13 cellular contexts compared by ENCODE assay signal in genomic region chr1:211920141-211920572, GRCh38.
A peak's percentile ranks its signal among the peaks of the same experiment; 100 is the strongest.
DNase-seq lines count a peak whose midpoint lies in the region; ATAC-seq and TF ChIP-seq lines count a peak whose summit lies in the region.
"Had no signal": no experiment of that assay in that cellular context is flagged by ENCODE, and none has a peak within 500 bp of the region (broad histone marks: within the 10 kb centered on the region; RNA-seq: fewer than 3 reads in every experiment).

No MANE protein-coding gene starts in this region.

- CTCF ChIA-PET in AG04449 (lab: Yijun Ruan, JAX): interaction anchor here (1.0 to 1.2 kb wide), 2 partner anchors 18 to 241 kb away, joined by 3 read pairs; no protein-coding TSS in a partner anchor

- DNase-seq in AG04449 (ENCODE audit: low read depth, low spot score) (peak; percentile 16), NCI-H2029 (lab: John Stamatoyannopoulos, UW) (peak; percentile 67), choroid plexus epithelial cell (ENCODE audit: low read depth) (peak; percentile 81), mucosa of descending colon (peak in 1 of 3 donors; percentile 50), KG1 (lab: John Stamatoyannopoulos, UW) (no peak), NCI-H524 treated with DMSO at 0.1 percent for 48 hours (lab: John Stamatoyannopoulos, UW) (no peak)
- DNase-seq: activated T-cell treated with anti-CD3 and anti-CD28 coated beads, Interleukin-2, amount 50 U/mL, for 24 hours; CD8-positive, alpha-beta memory T cell; effector memory CD4-positive, alpha-beta T cell; HCEC 1CT; stimulated activated naive CD8-positive, alpha-beta T cell treated with anti-CD3 and anti-CD28 coated beads, Interleukin-15, Interleukin-2, amounts not matched to agents 100 U/mL and 50 U/mL, for 24 hours had no signal

- H3K9me3 ChIP-seq in mucosa of descending colon: no peaks in the 10 kb centered on the region

- H3K4me1 ChIP-seq in mucosa of descending colon (ENCODE audit: low read depth): peaks cover 10% of the 10 kb centered on the region

- no peak for TF ChIP-seq CTCF in AG04449 (IDR thresholded peaks at IDR 0.05; ENCODE audit: insufficient read depth, low read length, missing control alignments)
- TF ChIP-seq CTCF in choroid plexus epithelial cell (conservative IDR thresholded peaks at IDR 0.05; ENCODE audit: low read depth, low read length): no peak
- no peak for TF ChIP-seq CTCF in mucosa of descending colon (IDR thresholded peaks at IDR 0.05)

- intact Hi-C loops in mucosa of descending colon (cut with DNase I, micrococcal nuclease): no loop called here

- POLR2A ChIA-PET in AG04449 (lab: Yijun Ruan, JAX): no interaction called here

- no peaks in the 10 kb centered on the region for H3K36me3 ChIP-seq in mucosa of descending colon (ENCODE audit: low read depth)

- H3K4me3 ChIP-seq in AG04449 (ENCODE audit: low read depth, low read length) (no peak overlapping the region), choroid plexus epithelial cell (ENCODE audit: low read depth, low read length) (no peak overlapping the region), mucosa of descending colon (no peak overlapping the region)

- ATAC-seq in mucosa of descending colon (peak; percentile 19), GM21723 (IDR thresholded peaks at IDR 0.05; ENCODE audit: unreplicated experiment) (no peak), HG02642 (IDR thresholded peaks at IDR 0.05; ENCODE audit: poor library complexity, unreplicated experiment) (no peak)
- ATAC-seq: stimulated activated naive CD8-positive, alpha-beta T cell treated with anti-CD3 and anti-CD28 coated beads, Interleukin-15, Interleukin-2, amounts not matched to agents 100 U/mL and 50 U/mL, for 24 hours had no signal

Comparison
In these comparisons a context has a peak if more than half of its experiments do, and no peak if none do; other contexts are left out.
1. DNase-seq: peak in AG04449 (single experiment), NCI-H2029 (single experiment) and choroid plexus epithelial cell (single experiment); none in KG1 (single experiment) and NCI-H524 treated with DMSO at 0.1 percent for 48 hours (single experiment).